ENCODE assay signal across 16 cellular contexts in genomic region chr1:108142773-108143394, GRCh38. TPM values are rescaled to one million over a fixed set of nuclear protein-coding genes. Genes with fewer than 3 reads are reported as not detected.
A peak's percentile ranks its signal among the peaks of the same experiment; 100 is the strongest.
DNase-seq lines count a peak whose midpoint lies in the region; ATAC-seq and TF ChIP-seq lines count a peak whose summit lies in the region.
"Had no signal": no experiment of that assay in that cellular context is flagged by ENCODE, and none has a peak within 500 bp of the region (broad histone marks: within the 10 kb centered on the region; RNA-seq: fewer than 3 reads in every experiment).

No MANE protein-coding gene starts in this region.

- in situ Hi-C loops in IMR-90 (cut with MboI; ENCODE audit: low sequenced_read_pairs) = no loop called here
- in situ Hi-C loops in astrocyte of the cerebellum (cut with HindIII; ENCODE audit: low sequenced_read_pairs) = no loop called here

- ATAC-seq in IMR-90 (ENCODE audit: low read depth) = peak; percentile 56
- no peak for ATAC-seq in activated naive CD4-positive, alpha-beta T cell treated with anti-CD3 and anti-CD28 coated beads, Interleukin-2, amount 50 U/mL, for 72 hours
- no peak for ATAC-seq in GM21423 (IDR thresholded peaks at IDR 0.05; ENCODE audit: unreplicated experiment)
- ATAC-seq: heart left ventricle; naive thymus-derived CD4-positive, alpha-beta T cell had no signal

- no peak overlapping the region for H3K9ac ChIP-seq in IMR-90 (ENCODE audit: low read depth, low read length)
- no peak overlapping the region for H3K9ac ChIP-seq in fibroblast of lung (ENCODE audit: insufficient read depth, low read length)
- H3K9ac ChIP-seq in subcutaneous abdominal adipose tissue (ENCODE audit: low read length in 5 of 5) = no peak overlapping the region
- H3K9ac ChIP-seq: BLaER1 treated with 17β-estradiol and CSF1 and Interleukin-3, amounts not matched to agents 10 nM and 100 nM had no signal

- H3K9me3 ChIP-seq in IMR-90 (ENCODE audit: control insufficient read depth, insufficient read depth, low read length) = no peaks in the 10 kb centered on the region
- H3K9me3 ChIP-seq in fibroblast of lung (ENCODE audit: control insufficient read depth, insufficient read depth, low read depth, low read length) = no peaks in the 10 kb centered on the region
- H3K9me3 ChIP-seq in subcutaneous abdominal adipose tissue (ENCODE audit: control insufficient read depth in 5 of 5, low read length in 5 of 5) = no peaks in the 10 kb centered on the region
- H3K9me3 ChIP-seq: Peyer's patch, vagina had no signal

- no peak overlapping the region for H2BK15ac ChIP-seq in IMR-90 (ENCODE audit: low read depth, low read length)

- H2AFZ ChIP-seq in IMR-90 (replicated peaks; ENCODE audit: low read length, poor library complexity) (no peak overlapping the region), fibroblast of lung (ENCODE audit: low read length) (no peak overlapping the region)

- H4K20me1 ChIP-seq in IMR-90 (ENCODE audit: insufficient read depth, low read length) = no peaks in the 10 kb centered on the region; the same call in 1 of the 2 replicates
- no peaks in the 10 kb centered on the region for H4K20me1 ChIP-seq in fibroblast of lung (ENCODE audit: control insufficient read depth, extremely low read depth, insufficient read depth, low read length)
- H4K20me1 ChIP-seq: BLaER1 treated with 17β-estradiol and CSF1 and Interleukin-3, amounts not matched to agents 10 nM and 100 nM had no signal

- 100% methylated on average over 2 of the region's 6 CpGs; no CpG with 5 or more reads in 1 of the 2 experiments for WGBS in IMR-90 (ENCODE audit: extremely low coverage in 2 of 2, insufficient read length in 1 of 2), 2 experiments

- H3K4me3 ChIP-seq in IMR-90 (ENCODE audit: insufficient read depth, low read depth, low read length) (no peak overlapping the region), astrocyte of the cerebellum (ENCODE audit: low read depth, low read length) (no peak overlapping the region), fibroblast of lung (replicated peaks in 1 of 4; ENCODE audit: control extremely low read depth in 1 of 4, insufficient read depth in 1 of 4, low read depth in 3 of 4, low read length in 4 of 4) (no peak overlapping the region), subcutaneous abdominal adipose tissue (ENCODE audit: low read depth in 1 of 5, low read length in 5 of 5) (no peak overlapping the region)
- H3K4me3 ChIP-seq: BLaER1 treated with 17β-estradiol and CSF1 and Interleukin-3, amounts not matched to agents 10 nM and 100 nM; heart left ventricle; lung; Peyer's patch; vagina had no signal

- no TSS peak for BruUV-seq in IMR-90 (replicated peaks; lab: Mats Ljungman, UMichigan)

- H2BK5ac ChIP-seq in IMR-90 (ENCODE audit: low read depth, low read length, poor library complexity, severe bottlenecking) = peak overlapping the region; percentile 79

- H3K4me2 ChIP-seq in IMR-90 (ENCODE audit: low read depth, low read length) (peak overlapping the region; percentile 64; the same call in 1 of the 2 replicates), fibroblast of lung (ENCODE audit: extremely low read depth, insufficient read depth, low read length) (no peak overlapping the region)

- TF ChIP-seq RAD21 in IMR-90 (IDR thresholded peaks at IDR 0.05; ENCODE audit: low read length) = no peak

- dilution Hi-C loops in IMR-90 (cut with HindIII; ENCODE audit: low sequenced_read_pairs, unreplicated experiment) = no loop called here

- peak overlapping the region; percentile 92 for H3K4ac ChIP-seq in IMR-90 (ENCODE audit: low read depth, low read length)

- H3K23ac ChIP-seq in IMR-90 (ENCODE audit: low read depth, low read length) = peak overlapping the region; percentile 96

- H2BK120ac ChIP-seq in IMR-90 (ENCODE audit: low read depth, low read length) = peak overlapping the region; percentile 87

- no peak for TF ChIP-seq POLR2A in IMR-90 (IDR thresholded peaks at IDR 0.05; ENCODE audit: low read depth, low read length)

- H3K9me1 ChIP-seq in IMR-90 (ENCODE audit: insufficient read depth, low read length) = 0 out of 2 replicates have a peak, but pooled peaks cover 3% of the 10 kb centered on the region

- H2BK20ac ChIP-seq in IMR-90 (ENCODE audit: low read depth, low read length) = peak overlapping the region; percentile 84

- peak; percentile 47 for DNase-seq in IMR-90
- DNase-seq in astrocyte of the cerebellum (ENCODE audit: low read depth) = peak; percentile 6
- peak; percentile 36 to 47 for DNase-seq in fibroblast of lung (ENCODE audit: low read depth in 2 of 2)
- DNase-seq in activated naive CD4-positive, alpha-beta T cell treated with anti-CD3 and anti-CD28 coated beads, Interleukin-2, amount 50 U/mL, for 72 hours (ENCODE audit: low spot score in 2 of 2) = no peak
- no peak for DNase-seq in NCI-H510A (lab: John Stamatoyannopoulos, UW)
- DNase-seq: amygdala; heart left ventricle; naive thymus-derived CD4-positive, alpha-beta T cell; Peyer's patch; posterior cingulate gyrus; stimulated activated CD4-positive, alpha-beta T cell treated with anti-CD3 and anti-CD28 coated beads, Interleukin-4, amount 100 ng/mL, for 4 hours had no signal

- H3K36me3 Mint-ChIP-seq in activated naive CD4-positive, alpha-beta T cell treated with anti-CD3 and anti-CD28 coated beads, Interleukin-2, amount 50 U/mL, for 72 hours = peaks cover 25 to 39% of the 10 kb centered on the region in 2 donors

- POLR2A ChIA-PET in IMR-90 (lab: Charles Lee; ENCODE audit: unreplicated experiment) = interaction anchor here (0.6 kb wide), 1 partner anchor 1502 kb away, joined by 3 read pairs; no protein-coding TSS in a partner anchor

- peak overlapping the region; percentile 47; the same call in 1 of the 2 replicates for H3K56ac ChIP-seq in IMR-90 (ENCODE audit: extremely low read depth, insufficient read depth, low read length)

- H4K5ac ChIP-seq in IMR-90 (ENCODE audit: low read depth, low read length) = peak overlapping the region; percentile 82; the same call in 1 of the 2 replicates

- peak overlapping the region in 1 of 2 donors; percentile 52 for H3K27ac Mint-ChIP-seq in activated naive CD4-positive, alpha-beta T cell treated with anti-CD3 and anti-CD28 coated beads, Interleukin-2, amount 50 U/mL, for 72 hours
- H3K27ac Mint-ChIP-seq: naive thymus-derived CD4-positive, alpha-beta T cell had no signal

- no peaks in the 10 kb centered on the region for H3K79me2 ChIP-seq in fibroblast of lung (ENCODE audit: control insufficient read depth, insufficient read depth, low read length)

- peaks cover 9 to 22% of the 10 kb centered on the region in 2 experiments for H3K79me1 ChIP-seq in IMR-90 (ENCODE audit: low read depth in 1 of 2, low read length in 2 of 2)

- H3K4me1 ChIP-seq in IMR-90 (ENCODE audit: control insufficient read depth, insufficient read depth, low read length) (peaks cover 2% of the 10 kb centered on the region), fibroblast of lung (ENCODE audit: control insufficient read depth, extremely low read depth, insufficient read depth, low read length) (no peaks in the 10 kb centered on the region), subcutaneous abdominal adipose tissue (ENCODE audit: control insufficient read depth in 5 of 5, insufficient read depth in 5 of 5, low read length in 5 of 5) (peaks cover 0 to 3% (median 0%) of the 10 kb centered on the region in 5 donors)
- H3K4me1 ChIP-seq: Peyer's patch, vagina had no signal

- H2AK5ac ChIP-seq in IMR-90 (ENCODE audit: low read depth, low read length) = peak overlapping the region; percentile 84; the same call in 1 of the 2 replicates

- H3K36me3 ChIP-seq in IMR-90 (ENCODE audit: control insufficient read depth, insufficient read depth, low read length) = peaks cover 12% of the 10 kb centered on the region
- peaks cover 8% of the 10 kb centered on the region for H3K36me3 ChIP-seq in fibroblast of lung (ENCODE audit: control insufficient read depth, insufficient read depth, low read length)
- peaks cover 34 to 47% (median 40%) of the 10 kb centered on the region in 5 donors for H3K36me3 ChIP-seq in subcutaneous abdominal adipose tissue (ENCODE audit: control insufficient read depth in 5 of 5, insufficient read depth in 5 of 5, low read length in 5 of 5)

- peak overlapping the region; percentile 82; the same call in 1 of the 2 replicates for H3K18ac ChIP-seq in IMR-90 (ENCODE audit: low read depth, low read length)

- peaks cover 4 to 5% of the 10 kb centered on the region in 2 donors for H3K9me3 Mint-ChIP-seq in activated naive CD4-positive, alpha-beta T cell treated with anti-CD3 and anti-CD28 coated beads, Interleukin-2, amount 50 U/mL, for 72 hours

- peak overlapping the region; percentile 79 for H2AK9ac ChIP-seq in IMR-90 (replicated peaks; ENCODE audit: low read depth, low read length, poor library complexity)

- H4K91ac ChIP-seq in IMR-90 (ENCODE audit: insufficient read depth, low read depth, low read length) = no peak overlapping the region

- H3K27ac ChIP-seq in IMR-90 (ENCODE audit: insufficient read depth, low read length) = peak overlapping the region; percentile 63; the same call in 1 of the 2 replicates
- no peak overlapping the region for H3K27ac ChIP-seq in fibroblast of lung (ENCODE audit: insufficient read depth, low read length)
- peak overlapping the region; percentile 61 for H3K27ac ChIP-seq in subcutaneous abdominal adipose tissue (ENCODE audit: low read depth, low read length)
- H3K27ac ChIP-seq: Peyer's patch, vagina had no signal

- H4K8ac ChIP-seq in IMR-90 (ENCODE audit: low read depth in 2 of 2, low read length in 2 of 2) = peak overlapping the region; percentile 31 to 73; a peak in 2 of 4 replicates

- CTCF ChIA-PET in IMR-90 (lab: Yijun Ruan, JAX) = no interaction called here

- intact Hi-C loops in IMR-90 (cut with micrococcal nuclease) = no loop called here

- TF ChIP-seq CTCF in IMR-90 (conservative IDR thresholded peaks at IDR 0.05; ENCODE audit: low read depth, low read length) (no peak), astrocyte of the cerebellum (IDR thresholded peaks at IDR 0.05; ENCODE audit: low read depth, low read length, missing control alignments) (no peak), fibroblast of lung (conservative IDR thresholded peaks at IDR 0.05 in 1 of 2, IDR thresholded peaks at IDR 0.05 in 1 of 2; ENCODE audit: low read depth in 1 of 2, low read length in 2 of 2) (no peak)

- no peaks in the 10 kb centered on the region for H3K27me3 ChIP-seq in IMR-90 (ENCODE audit: control insufficient read depth, insufficient read depth, low read length)
- no peaks in the 10 kb centered on the region for H3K27me3 ChIP-seq in fibroblast of lung (ENCODE audit: control insufficient read depth, insufficient read depth, low read length)
- no peaks in the 10 kb centered on the region for H3K27me3 ChIP-seq in subcutaneous abdominal adipose tissue (ENCODE audit: control insufficient read depth in 5 of 5, insufficient read depth in 4 of 5, low read length in 5 of 5)
- H3K27me3 ChIP-seq: BLaER1 treated with 17β-estradiol and CSF1 and Interleukin-3, amounts not matched to agents 10 nM and 100 nM; heart left ventricle; Peyer's patch; vagina had no signal

- peak overlapping the region; percentile 53 for H3K14ac ChIP-seq in IMR-90 (replicated peaks; ENCODE audit: low read depth, low read length)

RNA-seq across cellular contexts. Expression of gene SLC25A24, which starts 57.3 kb away (rescaled TPM):
- total RNA-seq in IMR-90 (2012; rRNA removed) = 20.4 and 45.3 TPM in 2 replicates
- polyA plus RNA-seq in IMR-90 (2012; rRNA removed) = 14.5 and 19.4 TPM in 2 replicates
- 3.4 and 6.4 TPM in 2 replicates for polyA plus RNA-seq in IMR-90 (2012; cell fraction: cytosol; rRNA removed)
- polyA plus RNA-seq in IMR-90 (2012; cell fraction: nucleus; rRNA removed; ENCODE audit: low replicate concordance) = 2.0 and 8.9 TPM in 2 replicates
- 44.4 and 51.2 TPM in 2 replicates for total RNA-seq in fibroblast of lung
- 51.1 and 51.6 TPM in 2 replicates for polyA plus RNA-seq in fibroblast of lung
- 32.9 and 33.7 TPM in 2 replicates for polyA plus RNA-seq in fibroblast of lung (2012)
- polyA minus RNA-seq in fibroblast of lung (ENCODE audit: low replicate concordance) = 5.8 and 11.9 TPM in 2 replicates
- total RNA-seq in activated naive CD4-positive, alpha-beta T cell treated with anti-CD3 and anti-CD28 coated beads, Interleukin-2, amount 50 U/mL, for 72 hours = 10 to 100 TPM in 1 of 2 donors, 1 to 10 TPM in 1; 5.4 to 18.5 TPM

Comparison
In these comparisons a context has a peak if more than half of its experiments do, and no peak if none do; other contexts are left out.
1. DNase-seq: peak in IMR-90 (single experiment), astrocyte of the cerebellum (single experiment) and fibroblast of lung (2 of 2); none in activated naive CD4-positive, alpha-beta T cell treated with anti-CD3 and anti-CD28 coated beads, Interleukin-2, amount 50 U/mL, for 72 hours (0 of 2) and NCI-H510A (single experiment).